Comparison of ENCODE assay signal across 28 cellular contexts in the genomic region with DNA sequence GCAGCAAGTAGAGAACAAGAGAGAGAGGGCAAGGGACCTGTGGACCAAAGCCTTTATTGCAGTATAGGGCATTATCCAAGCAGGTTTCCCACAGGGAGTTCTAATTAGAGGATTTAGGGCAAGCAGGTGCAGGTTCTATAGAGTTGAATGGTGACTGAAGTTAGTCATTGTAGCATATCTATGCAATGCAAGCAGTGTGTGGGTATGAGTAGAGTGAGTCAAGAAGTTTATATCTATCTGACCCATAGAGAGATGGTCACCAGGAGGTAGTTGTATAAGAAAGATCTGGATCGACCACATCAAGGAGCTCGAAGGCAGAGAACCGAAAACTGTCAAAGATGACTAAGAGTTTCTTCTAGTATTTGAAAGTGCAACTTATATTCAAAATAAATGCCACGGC.
"Had no signal": no experiment of that assay in that cellular context is flagged by ENCODE, and none has a peak within 500 bp of the region (broad histone marks: within the 10 kb centered on the region; RNA-seq: fewer than 3 reads in every experiment).

No MANE protein-coding gene starts in this region.

- FAIRE-seq: urothelium cell line had no signal

- H2AFZ ChIP-seq: hepatocyte had no signal

- H3K9me3 Mint-ChIP-seq: endodermal cell; natural killer cell treated with Interleukin-12 subunit alpha and Interleukin-12 subunit beta and Interleukin-15 and Interleukin-18, amount 100 ng/mL, for 72 hours had no signal

- H3K9me3 ChIP-seq: colonic mucosa, esophagus muscularis mucosa, gastroesophageal sphincter, prostate gland, thoracic aorta, tibial nerve, upper lobe of left lung had no signal

- ATAC-seq: foreskin keratinocyte; gastroesophageal sphincter; heart left ventricle; left lobe of liver; natural killer cell treated with Interleukin-12 subunit alpha and Interleukin-12 subunit beta and Interleukin-15 and Interleukin-18, amount 100 ng/mL, for 72 hours; sciatic nerve had no signal

- H3K4me3 Mint-ChIP-seq: dendritic cell treated with granulocyte-macrophage colony-stimulating factor and Interleukin-4, amounts not matched to agents 40 ng/mL and 50 ng/mL, for 4 days; endodermal cell; memory B cell; naive B cell; natural killer cell treated with Interleukin-12 subunit alpha and Interleukin-12 subunit beta and Interleukin-15 and Interleukin-18, amount 100 ng/mL, for 72 hours; neural crest cell had no signal

- H3K36me3 Mint-ChIP-seq: memory B cell; naive B cell; natural killer cell treated with Interleukin-12 subunit alpha and Interleukin-12 subunit beta and Interleukin-15 and Interleukin-18, amount 100 ng/mL, for 72 hours had no signal

- H3K4me1 Mint-ChIP-seq: endodermal cell, memory B cell, naive B cell, neural crest cell had no signal

- H3K36me3 ChIP-seq: colonic mucosa, esophagus muscularis mucosa, gastroesophageal sphincter, heart left ventricle, prostate gland, right atrium auricular region, thoracic aorta, tibial nerve, upper lobe of left lung had no signal

- H3K79me2 ChIP-seq: hepatocyte had no signal

- H3K27ac ChIP-seq: colonic mucosa, esophagus muscularis mucosa, foreskin keratinocyte, gastroesophageal sphincter, heart left ventricle, hepatocyte, prostate gland, right atrium auricular region, thoracic aorta, tibial nerve, upper lobe of left lung had no signal

- H3K4me2 ChIP-seq: hepatocyte, smooth muscle cell had no signal

- DNase-seq: colonic mucosa; effector CD8-positive, alpha-beta T cell; endodermal cell; foreskin keratinocyte; heart left ventricle; naive B cell; stimulated activated CD4-positive, alpha-beta T cell treated with anti-CD3 and anti-CD28 coated beads, Interleukin-12 subunit alpha, Interleukin-12 subunit beta, amount 100 ng/mL, for 4 hours; stimulated activated CD4-positive, alpha-beta T cell treated with anti-CD3 and anti-CD28 coated beads, Interleukin-1b, Interleukin-23, amount 100 ng/mL, for 48 hours; stimulated activated CD4-positive, alpha-beta T cell treated with anti-CD3 and anti-CD28 coated beads, Interleukin-4, amount 100 ng/mL, for 1 hour; stimulated activated CD8-positive, alpha-beta memory T cell treated with anti-CD3 and anti-CD28 coated beads, Interleukin-4, amount 100 ng/mL, for 48 hours; stimulated activated naive CD4-positive, alpha-beta T cell treated with Interleukin-2 at 50 U/mL for 16 hours; upper lobe of left lung had no signal

- H3K4me3 ChIP-seq: colonic mucosa, esophagus muscularis mucosa, gastroesophageal sphincter, heart left ventricle, hepatocyte, lung, prostate gland, right atrium auricular region, smooth muscle cell, thoracic aorta, tibial nerve, upper lobe of left lung had no signal

- H3K27ac Mint-ChIP-seq: dendritic cell treated with granulocyte-macrophage colony-stimulating factor and Interleukin-4, amounts not matched to agents 40 ng/mL and 50 ng/mL, for 4 days; endodermal cell; memory B cell; naive B cell; natural killer cell treated with Interleukin-12 subunit alpha and Interleukin-12 subunit beta and Interleukin-15 and Interleukin-18, amount 100 ng/mL, for 72 hours had no signal

- H3K27me3 ChIP-seq: colonic mucosa, esophagus muscularis mucosa, foreskin keratinocyte, gastroesophageal sphincter, heart left ventricle, hepatocyte, right atrium auricular region, tibial nerve, upper lobe of left lung had no signal

- H3K4me1 ChIP-seq: colonic mucosa, esophagus muscularis mucosa, foreskin keratinocyte, gastroesophageal sphincter, heart left ventricle, prostate gland, tibial nerve, upper lobe of left lung had no signal
